ENCODE assay signal across 9 cellular contexts in genomic region chr3:112514527-112515128, GRCh38. TPM values are rescaled to one million over a fixed set of nuclear protein-coding genes. Genes with fewer than 3 reads are reported as not detected.
DNase-seq lines count a peak whose midpoint lies in the region; ATAC-seq and TF ChIP-seq lines count a peak whose summit lies in the region.
"Had no signal": no experiment of that assay in that cellular context is flagged by ENCODE, and none has a peak within 500 bp of the region (broad histone marks: within the 10 kb centered on the region; RNA-seq: fewer than 3 reads in every experiment).

No MANE protein-coding gene starts in this region.

- WGBS in hepatocyte (ENCODE audit: low lambda C conversion rate, missing lambda C conversion rate), result 64% methylated on average over 2 of the region's 2 CpGs

- H3K27me3 ChIP-seq in left lung, result no peaks in the 10 kb centered on the region
- no peaks in the 10 kb centered on the region for H3K27me3 ChIP-seq in hepatocyte

- H3K79me2 ChIP-seq in hepatocyte, result no peaks in the 10 kb centered on the region

- ATAC-seq in GM18868 (IDR thresholded peaks at IDR 0.05; ENCODE audit: unreplicated experiment) (peak; percentile 96), GM21619 (IDR thresholded peaks at IDR 0.05; ENCODE audit: unreplicated experiment) (peak; percentile 100), HG03457 (IDR thresholded peaks at IDR 0.05; ENCODE audit: unreplicated experiment) (peak; percentile 99), left lung (peak; percentile 96)

- no peak overlapping the region for H3K27ac ChIP-seq in left lung
- H3K27ac ChIP-seq in hepatocyte, result no peak overlapping the region

- H3K4me1 ChIP-seq in left lung (no peaks in the 10 kb centered on the region), hepatocyte (ENCODE audit: insufficient read depth) (no peaks in the 10 kb centered on the region)

- DNase-seq in left lung (no peak), hepatocyte (ENCODE audit: low spot score) (no peak), NCI-H1436 (lab: John Stamatoyannopoulos, UW) (no peak), RPMI8226 (no peak), NCI-H1417 (lab: John Stamatoyannopoulos, UW) (no peak)
- DNase-seq: NCI-H2107 had no signal

- H3K4me3 ChIP-seq in left lung, result no peak overlapping the region
- no peak overlapping the region for H3K4me3 ChIP-seq in hepatocyte

- peaks cover 0 to 9% of the 10 kb centered on the region in 2 donors for H3K9me3 ChIP-seq in left lung
- H3K9me3 ChIP-seq in hepatocyte (ENCODE audit: low read depth), result no peaks in the 10 kb centered on the region

- no peaks in the 10 kb centered on the region for H4K20me1 ChIP-seq in hepatocyte (ENCODE audit: insufficient read depth, poor library complexity, severe bottlenecking)

- H3K36me3 ChIP-seq in left lung (no peaks in the 10 kb centered on the region), hepatocyte (replicated peaks; ENCODE audit: insufficient read depth, low read depth) (no peaks in the 10 kb centered on the region)

- H3K4me2 ChIP-seq in hepatocyte, result no peak overlapping the region

- intact Hi-C loops in left lung (cut with DNase I), result no loop called here

- no peaks in the 10 kb centered on the region for H3K9me2 ChIP-seq in hepatocyte (replicated peaks; ENCODE audit: insufficient read depth)

- TF ChIP-seq CTCF in left lung (IDR thresholded peaks at IDR 0.05) (no peak), hepatocyte (IDR thresholded peaks at IDR 0.05; ENCODE audit: poor library complexity) (no peak)

- no peak overlapping the region for H2AFZ ChIP-seq in hepatocyte

RNA-seq across cellular contexts. Expression of gene BTLA, which starts 15.4 kb away (rescaled TPM):
- 1 to 10 TPM in 1 of 2 donors, under 1 TPM in 1; 0.15 to 1.6 TPM for total RNA-seq in left lung
- total RNA-seq in hepatocyte, result not detected in 2 replicates
- not detected in 2 replicates for polyA plus RNA-seq in hepatocyte

RNA-seq across cellular contexts. Expression of gene ATG3, which starts 47.1 kb away (rescaled TPM):
- total RNA-seq in left lung, result 10 to 100 TPM; 49.7 to 73.1 TPM
- 33.7 and 40.7 TPM in 2 replicates for total RNA-seq in hepatocyte
- polyA plus RNA-seq in hepatocyte, result 60.2 and 62.5 TPM in 2 replicates

RNA-seq across cellular contexts. Expression of gene SLC35A5, which starts 47.2 kb away (rescaled TPM):
- 10 to 100 TPM; 42.6 to 48.7 TPM for total RNA-seq in left lung
- 52.9 and 56.8 TPM in 2 replicates for total RNA-seq in hepatocyte
- 30.5 and 30.8 TPM in 2 replicates for polyA plus RNA-seq in hepatocyte
